1 cellular context compared by ENCODE assay signal in the genomic region with DNA sequence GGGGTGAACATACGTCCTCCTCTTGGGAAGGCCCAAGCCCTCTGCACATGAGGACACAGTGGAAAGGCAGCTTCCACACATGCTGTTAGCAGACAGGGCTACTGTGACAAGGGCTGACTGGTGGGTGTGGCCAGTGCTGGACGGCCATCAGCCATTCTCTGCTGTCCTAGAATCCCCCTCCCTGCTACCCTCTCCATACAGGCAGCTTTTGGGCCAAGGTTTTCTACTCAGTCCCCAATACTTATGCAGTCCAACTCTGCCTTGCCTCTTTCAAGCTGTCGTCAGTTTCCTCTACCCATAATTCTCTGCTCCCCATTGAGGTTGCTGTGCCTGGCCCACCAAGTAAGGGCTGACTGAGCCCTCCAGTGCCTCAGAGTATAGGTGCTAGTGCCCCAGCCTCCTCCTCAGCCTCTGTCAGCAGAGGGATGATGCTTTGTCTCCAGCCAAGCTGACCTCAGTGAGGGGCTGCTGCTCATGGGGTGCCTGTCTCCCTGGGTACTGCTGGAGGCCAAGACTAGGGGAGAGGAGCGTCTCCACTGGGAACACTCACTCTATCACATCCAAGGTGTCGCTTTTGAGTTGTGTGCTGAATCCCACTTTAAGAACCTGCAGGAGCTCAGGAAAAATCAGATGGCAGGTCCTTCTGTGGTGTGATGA.
TF ChIP-seq lines count a peak whose summit lies in the region.

No MANE protein-coding gene starts in this region.

TF ChIP-seq in SK-N-SH, 30 proteins besides CTCF, POLR2A, EP300 and RAD21 (continued from another document):
- TF ChIP-seq, protein P1, sequence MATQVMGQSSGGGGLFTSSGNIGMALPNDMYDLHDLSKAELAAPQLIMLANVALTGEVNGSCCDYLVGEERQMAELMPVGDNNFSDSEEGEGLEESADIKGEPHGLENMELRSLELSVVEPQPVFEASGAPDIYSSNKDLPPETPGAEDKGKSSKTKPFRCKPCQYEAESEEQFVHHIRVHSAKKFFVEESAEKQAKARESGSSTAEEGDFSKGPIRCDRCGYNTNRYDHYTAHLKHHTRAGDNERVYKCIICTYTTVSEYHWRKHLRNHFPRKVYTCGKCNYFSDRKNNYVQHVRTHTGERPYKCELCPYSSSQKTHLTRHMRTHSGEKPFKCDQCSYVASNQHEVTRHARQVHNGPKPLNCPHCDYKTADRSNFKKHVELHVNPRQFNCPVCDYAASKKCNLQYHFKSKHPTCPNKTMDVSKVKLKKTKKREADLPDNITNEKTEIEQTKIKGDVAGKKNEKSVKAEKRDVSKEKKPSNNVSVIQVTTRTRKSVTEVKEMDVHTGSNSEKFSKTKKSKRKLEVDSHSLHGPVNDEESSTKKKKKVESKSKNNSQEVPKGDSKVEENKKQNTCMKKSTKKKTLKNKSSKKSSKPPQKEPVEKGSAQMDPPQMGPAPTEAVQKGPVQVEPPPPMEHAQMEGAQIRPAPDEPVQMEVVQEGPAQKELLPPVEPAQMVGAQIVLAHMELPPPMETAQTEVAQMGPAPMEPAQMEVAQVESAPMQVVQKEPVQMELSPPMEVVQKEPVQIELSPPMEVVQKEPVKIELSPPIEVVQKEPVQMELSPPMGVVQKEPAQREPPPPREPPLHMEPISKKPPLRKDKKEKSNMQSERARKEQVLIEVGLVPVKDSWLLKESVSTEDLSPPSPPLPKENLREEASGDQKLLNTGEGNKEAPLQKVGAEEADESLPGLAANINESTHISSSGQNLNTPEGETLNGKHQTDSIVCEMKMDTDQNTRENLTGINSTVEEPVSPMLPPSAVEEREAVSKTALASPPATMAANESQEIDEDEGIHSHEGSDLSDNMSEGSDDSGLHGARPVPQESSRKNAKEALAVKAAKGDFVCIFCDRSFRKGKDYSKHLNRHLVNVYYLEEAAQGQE (IDR thresholded peaks at IDR 0.05; ENCODE audit: low read depth, low read length) = no peak
- TF ChIP-seq, protein P2, sequence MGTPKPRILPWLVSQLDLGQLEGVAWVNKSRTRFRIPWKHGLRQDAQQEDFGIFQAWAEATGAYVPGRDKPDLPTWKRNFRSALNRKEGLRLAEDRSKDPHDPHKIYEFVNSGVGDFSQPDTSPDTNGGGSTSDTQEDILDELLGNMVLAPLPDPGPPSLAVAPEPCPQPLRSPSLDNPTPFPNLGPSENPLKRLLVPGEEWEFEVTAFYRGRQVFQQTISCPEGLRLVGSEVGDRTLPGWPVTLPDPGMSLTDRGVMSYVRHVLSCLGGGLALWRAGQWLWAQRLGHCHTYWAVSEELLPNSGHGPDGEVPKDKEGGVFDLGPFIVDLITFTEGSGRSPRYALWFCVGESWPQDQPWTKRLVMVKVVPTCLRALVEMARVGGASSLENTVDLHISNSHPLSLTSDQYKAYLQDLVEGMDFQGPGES (IDR thresholded peaks at IDR 0.05; ENCODE audit: low read depth, low read length) = no peak
- TF ChIP-seq, protein P3, sequence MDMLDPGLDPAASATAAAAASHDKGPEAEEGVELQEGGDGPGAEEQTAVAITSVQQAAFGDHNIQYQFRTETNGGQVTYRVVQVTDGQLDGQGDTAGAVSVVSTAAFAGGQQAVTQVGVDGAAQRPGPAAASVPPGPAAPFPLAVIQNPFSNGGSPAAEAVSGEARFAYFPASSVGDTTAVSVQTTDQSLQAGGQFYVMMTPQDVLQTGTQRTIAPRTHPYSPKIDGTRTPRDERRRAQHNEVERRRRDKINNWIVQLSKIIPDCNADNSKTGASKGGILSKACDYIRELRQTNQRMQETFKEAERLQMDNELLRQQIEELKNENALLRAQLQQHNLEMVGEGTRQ (IDR thresholded peaks at IDR 0.05; ENCODE audit: borderline replicate concordance, low read depth, low read length) = no peak
- no peak for TF ChIP-seq TAF1 (IDR thresholded peaks at IDR 0.05; ENCODE audit: borderline replicate concordance, low read depth, low read length)
